ENCODE assay signal across 15 cellular contexts in the genomic region with DNA sequence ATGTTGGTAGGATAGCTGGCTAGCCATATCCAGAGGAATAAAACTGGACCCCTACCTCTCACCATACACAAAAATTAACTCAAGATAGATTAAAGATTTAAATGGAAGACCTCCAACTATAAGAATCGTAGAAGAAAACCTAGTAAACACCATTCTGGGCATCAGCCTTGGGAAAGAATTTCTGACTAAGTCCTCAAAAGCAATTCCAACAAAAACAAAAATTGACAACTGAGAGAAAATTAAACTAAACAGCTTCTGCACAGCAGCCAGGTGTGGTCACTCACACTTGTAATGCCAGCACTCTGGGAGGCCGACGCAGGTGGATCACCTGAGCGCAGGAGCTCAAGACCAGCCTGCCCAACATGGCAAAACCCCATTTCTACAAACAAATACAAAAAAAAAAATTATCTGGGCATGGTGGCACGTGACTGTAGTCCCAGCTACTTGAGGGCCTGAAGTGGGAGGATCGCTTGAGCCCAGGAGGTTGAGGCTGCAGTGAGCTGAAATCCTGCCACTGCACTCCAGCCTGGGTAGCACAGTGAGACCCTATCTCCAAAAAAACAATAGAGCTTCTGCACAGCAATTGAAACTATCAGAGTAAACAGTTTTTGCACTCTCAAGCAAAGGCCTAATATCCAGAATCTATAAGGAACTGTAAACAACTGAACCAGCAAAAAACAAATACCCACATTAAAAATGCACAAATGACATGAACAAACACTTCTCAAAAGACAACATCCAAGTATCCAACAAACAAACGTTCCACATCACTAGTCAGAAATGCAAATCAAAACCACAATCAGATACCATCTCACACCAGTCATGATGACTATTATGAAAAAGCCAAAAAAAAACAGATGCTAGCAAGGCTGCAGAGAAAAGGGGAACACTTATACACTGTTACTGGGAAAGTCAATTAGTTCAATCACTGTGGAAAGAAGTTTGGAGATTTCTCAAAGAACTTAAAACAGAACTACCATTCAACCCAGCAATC. TPM values are rescaled to one million over a fixed set of nuclear protein-coding genes. Genes with fewer than 3 reads are reported as not detected.
DNase-seq lines count a peak whose midpoint lies in the region; ATAC-seq and TF ChIP-seq lines count a peak whose summit lies in the region.
"Had no signal": no experiment of that assay in that cellular context is flagged by ENCODE, and none has a peak within 500 bp of the region (broad histone marks: within the 10 kb centered on the region; RNA-seq: fewer than 3 reads in every experiment).

No MANE protein-coding gene starts in this region.

- H3K27me3 ChIP-seq in brain microvascular endothelial cell (replicated peaks) (no peaks in the 10 kb centered on the region), mesenchymal stem cell (ENCODE audit: control insufficient read depth in 1 of 2, insufficient read depth in 1 of 2, low read length in 2 of 2) (no peaks in the 10 kb centered on the region)
- H3K27me3 ChIP-seq: stomach had no signal

- H2AK5ac ChIP-seq in mesenchymal stem cell (ENCODE audit: low read length, severe bottlenecking): no peak overlapping the region

- H3K18ac ChIP-seq in mesenchymal stem cell (ENCODE audit: low read depth in 1 of 2, low read length in 2 of 2): no peak overlapping the region

- no peak overlapping the region for H2BK12ac ChIP-seq in mesenchymal stem cell (ENCODE audit: low read length in 2 of 2)

- no peak overlapping the region for H3K4me2 ChIP-seq in mesenchymal stem cell (ENCODE audit: low read length, poor library complexity, severe bottlenecking)

- H2BK120ac ChIP-seq in mesenchymal stem cell (ENCODE audit: low read depth, low read length): no peak overlapping the region

- in situ Hi-C loops in brain microvascular endothelial cell (cut with HindIII; ENCODE audit: low pct_ligation_motif_present, low sequenced_read_pairs): no loop called here

- H3K27ac Mint-ChIP-seq in osteocyte (ENCODE audit: unreplicated experiment): no peak overlapping the region
- no peak overlapping the region for H3K27ac Mint-ChIP-seq in activated naive CD4-positive, alpha-beta T cell treated with anti-CD3 and anti-CD28 coated beads, Interleukin-2, amount 50 U/mL, for 72 hours
- H3K27ac Mint-ChIP-seq: activated T-helper 1 cell treated with anti-CD3 and anti-CD28 coated beads, Interleukin-12 subunit alpha, Interleukin-12 subunit beta, Interleukin-2, Interleukin-4 antibody, amounts not matched to agents 30 ng/mL and 10 ng/mL and 1 ng/mL, durations not matched to agents 14 hours and 24 hours and 36 hours had no signal

- H4K8ac ChIP-seq in mesenchymal stem cell (ENCODE audit: low read length): no peak overlapping the region

- peaks cover 13% of the 10 kb centered on the region for H3K4me1 ChIP-seq in mesenchymal stem cell (ENCODE audit: control insufficient read depth, insufficient read depth, low read depth, low read length)
- H3K4me1 ChIP-seq: prostate gland had no signal

- no peaks in the 10 kb centered on the region for H3K36me3 Mint-ChIP-seq in osteocyte (ENCODE audit: unreplicated experiment)
- peaks cover 4 to 17% of the 10 kb centered on the region in 2 donors for H3K36me3 Mint-ChIP-seq in activated naive CD4-positive, alpha-beta T cell treated with anti-CD3 and anti-CD28 coated beads, Interleukin-2, amount 50 U/mL, for 72 hours

- no peak overlapping the region for H2BK15ac ChIP-seq in mesenchymal stem cell (ENCODE audit: low read depth, poor library complexity, severe bottlenecking)

- H3K9ac ChIP-seq in mesenchymal stem cell (ENCODE audit: low read length): no peak overlapping the region

- peaks cover 23% of the 10 kb centered on the region for H3K4me1 Mint-ChIP-seq in osteocyte (ENCODE audit: unreplicated experiment)

- no peak overlapping the region for H3K23ac ChIP-seq in mesenchymal stem cell (ENCODE audit: low read length in 2 of 2)

- H3K4me3 ChIP-seq in brain microvascular endothelial cell (ENCODE audit: low read depth, low read length) (no peak overlapping the region), mesenchymal stem cell (ENCODE audit: insufficient read depth in 1 of 2, low read depth in 1 of 2, low read length in 2 of 2) (no peak overlapping the region)
- H3K4me3 ChIP-seq: prostate gland, stomach had no signal

- H3K27me3 Mint-ChIP-seq in osteocyte (ENCODE audit: unreplicated experiment): no peaks in the 10 kb centered on the region

- no peak overlapping the region for H3K14ac ChIP-seq in mesenchymal stem cell (ENCODE audit: low read length in 2 of 2)

- DNase-seq in EH (ENCODE audit: low read depth) (peak; percentile 83), NCI-H526 treated with DMSO at 0.1 percent for 48 hours (lab: John Stamatoyannopoulos, UW) (peak; percentile 92), brain microvascular endothelial cell (peak; percentile 54), mesenchymal stem cell (peak; percentile 91), osteocyte (ENCODE audit: extremely low spot score, unreplicated experiment) (no peak), NCI-H1930 (lab: John Stamatoyannopoulos, UW) (no peak)
- no peak for DNase-seq in activated naive CD4-positive, alpha-beta T cell treated with anti-CD3 and anti-CD28 coated beads, Interleukin-2, amount 50 U/mL, for 72 hours (ENCODE audit: low spot score in 2 of 2)
- DNase-seq: Kasumi-1; NCI-H446; SHP77 treated with DMSO at 0.1 percent for 48 hours; stimulated activated CD4-positive, alpha-beta T cell treated with anti-CD3 and anti-CD28 coated beads, Interleukin-4, amount 100 ng/mL, for 24 hours; stomach had no signal

- ATAC-seq in activated naive CD4-positive, alpha-beta T cell treated with anti-CD3 and anti-CD28 coated beads, Interleukin-2, amount 50 U/mL, for 72 hours: no peak
- ATAC-seq in GM18498 (IDR thresholded peaks at IDR 0.05; ENCODE audit: unreplicated experiment): no peak

- no peak overlapping the region for H2BK5ac ChIP-seq in mesenchymal stem cell (ENCODE audit: low read depth, low read length, poor library complexity, severe bottlenecking)

- no peak overlapping the region for H3K27ac ChIP-seq in brain microvascular endothelial cell
- H3K27ac ChIP-seq in mesenchymal stem cell (ENCODE audit: low read length, poor library complexity, severe bottlenecking): no peak overlapping the region
- H3K27ac ChIP-seq: prostate gland, stomach had no signal

- H3K9me3 Mint-ChIP-seq in osteocyte (ENCODE audit: unreplicated experiment): no peaks in the 10 kb centered on the region
- peaks cover 0 to 6% of the 10 kb centered on the region in 2 donors for H3K9me3 Mint-ChIP-seq in activated naive CD4-positive, alpha-beta T cell treated with anti-CD3 and anti-CD28 coated beads, Interleukin-2, amount 50 U/mL, for 72 hours

- H4K91ac ChIP-seq in mesenchymal stem cell (ENCODE audit: low read length): no peak overlapping the region

- H3K9me3 ChIP-seq in mesenchymal stem cell (ENCODE audit: control insufficient read depth, low read length): no peaks in the 10 kb centered on the region
- H3K9me3 ChIP-seq: prostate gland, stomach had no signal

- no peak overlapping the region for H3K4ac ChIP-seq in mesenchymal stem cell (ENCODE audit: low read depth in 1 of 2, low read length in 2 of 2)

- WGBS in mesenchymal stem cell: 66% methylated on average over 6 of the region's 7 CpGs

- H2AFZ ChIP-seq in mesenchymal stem cell (ENCODE audit: low read depth, low read length): no peak overlapping the region

- peaks cover 13% of the 10 kb centered on the region for H3K79me1 ChIP-seq in mesenchymal stem cell (replicated peaks; ENCODE audit: low read length, poor library complexity, severe bottlenecking)

- H3K36me3 ChIP-seq in brain microvascular endothelial cell (replicated peaks) (no peaks in the 10 kb centered on the region), mesenchymal stem cell (ENCODE audit: control insufficient read depth in 1 of 2, insufficient read depth in 2 of 2, low read depth in 1 of 2, low read length in 2 of 2) (no peaks in the 10 kb centered on the region)
- H3K36me3 ChIP-seq: prostate gland, stomach had no signal

- no peak for TF ChIP-seq CTCF in brain microvascular endothelial cell (IDR thresholded peaks at IDR 0.05; ENCODE audit: low read depth, low read length, missing control alignments)
- TF ChIP-seq CTCF in osteocyte (IDR thresholded peaks at IDR 0.05): no peak

- no peak overlapping the region for H3K4me3 Mint-ChIP-seq in osteocyte (ENCODE audit: unreplicated experiment)
- H3K4me3 Mint-ChIP-seq: activated T-helper 1 cell treated with anti-CD3 and anti-CD28 coated beads, Interleukin-12 subunit alpha, Interleukin-12 subunit beta, Interleukin-2, Interleukin-4 antibody, amounts not matched to agents 30 ng/mL and 10 ng/mL and 1 ng/mL, durations not matched to agents 14 hours and 24 hours and 36 hours had no signal

RNA-seq across cellular contexts. Expression of a gene that starts 4.8 kb away (rescaled TPM):
- polyA plus RNA-seq in mesenchymal stem cell (2013, experiment 1 of 2): 0.73 TPM
- polyA plus RNA-seq in mesenchymal stem cell (2013, experiment 2 of 2): 1.1 TPM
- total RNA-seq in osteocyte: 2.6 and 3.3 TPM in 2 replicates
- 1 to 10 TPM in 1 of 2 donors, under 1 TPM in 1; 0.43 to 1.0 TPM for total RNA-seq in activated naive CD4-positive, alpha-beta T cell treated with anti-CD3 and anti-CD28 coated beads, Interleukin-2, amount 50 U/mL, for 72 hours

RNA-seq across cellular contexts. Expression of a gene that starts 49.0 kb away (rescaled TPM):
- not detected for polyA plus RNA-seq in mesenchymal stem cell (2013, experiment 1 of 2)
- polyA plus RNA-seq in mesenchymal stem cell (2013, experiment 2 of 2): not detected
- total RNA-seq in osteocyte: not detected in 2 replicates
- not detected for total RNA-seq in activated naive CD4-positive, alpha-beta T cell treated with anti-CD3 and anti-CD28 coated beads, Interleukin-2, amount 50 U/mL, for 72 hours
- total RNA-seq: activated T-helper 1 cell treated with anti-CD3 and anti-CD28 coated beads, Interleukin-12 subunit alpha, Interleukin-12 subunit beta, Interleukin-2, Interleukin-4 antibody, amounts not matched to agents 30 ng/mL and 10 ng/mL and 1 ng/mL, durations not matched to agents 14 hours and 24 hours and 36 hours had no signal

Comparison
In these comparisons a context has a peak if more than half of its experiments do, and no peak if none do; other contexts are left out.
1. DNase-seq: peak in EH (single experiment), NCI-H526 treated with DMSO at 0.1 percent for 48 hours (single experiment), brain microvascular endothelial cell (single experiment) and mesenchymal stem cell (single experiment); none in osteocyte (single experiment), activated naive CD4-positive, alpha-beta T cell treated with anti-CD3 and anti-CD28 coated beads, Interleukin-2, amount 50 U/mL, for 72 hours (0 of 2) and NCI-H1930 (0 of 2).